Comparison of ENCODE assay signal across 8 cellular contexts in the genomic region with DNA sequence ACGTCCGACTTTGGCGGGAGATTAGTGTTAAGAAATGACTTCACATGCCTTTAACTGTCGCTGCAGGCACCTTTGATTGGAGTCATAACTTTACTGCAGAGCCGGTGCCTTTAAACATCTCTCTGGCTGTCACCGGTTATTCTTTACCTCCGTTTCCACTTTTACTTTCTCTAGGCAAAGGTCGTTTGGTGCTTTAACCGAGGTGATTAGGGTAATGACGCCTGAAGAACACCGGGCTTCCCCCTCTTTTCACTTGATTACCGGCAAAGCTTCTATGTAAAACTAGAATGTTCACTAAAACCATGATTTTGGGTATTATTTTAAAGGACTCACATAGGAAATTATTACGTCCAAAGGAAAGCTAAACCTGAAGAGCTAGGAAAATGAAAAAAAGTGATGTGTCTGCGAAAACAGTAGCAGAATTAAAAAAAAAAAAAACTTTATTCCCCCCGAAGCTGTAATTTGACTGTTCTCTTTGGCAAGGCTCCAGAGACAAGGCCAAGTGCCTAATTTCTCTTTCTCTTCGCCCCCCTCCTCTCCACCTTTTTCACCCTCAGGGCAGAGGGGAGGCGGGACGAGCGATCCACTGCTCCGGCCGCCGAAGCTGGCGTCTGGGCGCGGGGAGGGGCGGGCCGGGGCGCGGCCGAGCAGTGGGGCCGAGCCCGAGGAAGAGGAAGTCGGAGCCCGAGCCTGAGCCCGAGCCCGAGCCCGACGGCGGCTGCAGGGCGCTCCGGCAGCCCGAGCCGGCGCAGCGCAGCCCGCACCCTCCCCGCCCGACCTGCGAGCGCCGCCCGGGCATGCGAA. TPM values are rescaled to one million over a fixed set of nuclear protein-coding genes. Genes with fewer than 3 reads are reported as not detected.
A peak's percentile ranks its signal among the peaks of the same experiment; 100 is the strongest.
DNase-seq lines count a peak whose midpoint lies in the region; ATAC-seq and TF ChIP-seq lines count a peak whose summit lies in the region.

A gene (plus strand): TSS at position 687 of the 804 bp plus-strand sequence. CDS start 133,797 bp downstream, outside the sequence.

- H3K27me3 ChIP-seq in HUES64 (ENCODE audit: insufficient read depth, low read length) (peaks cover 81% of the 10 kb centered on the region), body of pancreas (no peaks in the 10 kb centered on the region), iPS DF 6.9 (ENCODE audit: control insufficient read depth, insufficient read depth, low read length) (peaks cover 17% of the 10 kb centered on the region), sigmoid colon (no peaks in the 10 kb centered on the region)

- WGBS in HUES64, result 10% methylated on average over 52 of the region's 53 CpGs
- 11 to 23% methylated on average over 32 to 47 of the region's 53 CpGs for WGBS in body of pancreas, 2 donors
- no CpG with 5 or more reads among the region's 53 CpGs for WGBS in iPS DF 6.9 (ENCODE audit: insufficient coverage, insufficient read length)
- 3 to 7% methylated on average over 53 of the region's 53 CpGs for whole genome bisulfite sequencing in sigmoid colon, 2 donors

- peak in 1 of 7 experiments; percentile 4 for TF ChIP-seq CTCF in body of pancreas (IDR thresholded peaks at IDR 0.05)
- no peak for TF ChIP-seq CTCF in sigmoid colon (IDR thresholded peaks at IDR 0.05)

- ATAC-seq in GM21447 (IDR thresholded peaks at IDR 0.05; ENCODE audit: unreplicated experiment) (peak; percentile 64), body of pancreas (peak; percentile 83)

- peak; percentile 17 for DNase-seq in DMS53 treated with DMSO at 0.1 percent for 48 hours (lab: John Stamatoyannopoulos, UW; ENCODE audit: unreplicated experiment)
- DNase-seq in T-helper 9 cell, result peak; percentile 38
- peak; percentile 53 to 71 (median 66) for DNase-seq in body of pancreas
- no peak for DNase-seq in iPS DF 6.9 (ENCODE audit: low read depth, low spot score)
- DNase-seq in sigmoid colon, result peak; percentile 85
- no peak for DNase-seq in SHP77 treated with DMSO at 0.1 percent for 48 hours (lab: John Stamatoyannopoulos, UW)

- H3K9ac ChIP-seq in HUES64 (ENCODE audit: low read depth, low read length), result peak within 1 kb of the TSS; percentile 46

- H3K9me3 ChIP-seq in HUES64 (ENCODE audit: insufficient read depth, low read depth, low read length) (no peaks in the 10 kb centered on the region), body of pancreas (no peaks in the 10 kb centered on the region), iPS DF 6.9 (ENCODE audit: control insufficient read depth, insufficient read depth, low read length) (no peaks in the 10 kb centered on the region), sigmoid colon (no peaks in the 10 kb centered on the region)

- H3K4me3 ChIP-seq in HUES64 (ENCODE audit: low read length), result peak within 1 kb of the TSS; percentile 65
- peak within 1 kb of the TSS; percentile 8 to 42 for H3K4me3 ChIP-seq in body of pancreas
- peak within 1 kb of the TSS; percentile 94 for H3K4me3 ChIP-seq in iPS DF 6.9 (ENCODE audit: low read length)
- H3K4me3 ChIP-seq in sigmoid colon, result peak within 1 kb of the TSS; percentile 60 to 85 (median 74)

- intact Hi-C loops in body of pancreas (cut with DNase I) (no loop called here), sigmoid colon (cut with DNase I) (loop anchor here (1.0 to 5.0 kb wide), 3 partner anchors 72 to 213 kb away; no protein-coding TSS in a partner anchor)

- H3K27ac ChIP-seq in HUES64 (ENCODE audit: low read depth, low read length), result no peak within 1 kb of the TSS
- H3K27ac ChIP-seq in body of pancreas, result peak within 1 kb of the TSS in 3 of 4 donors; percentile 51 to 65 (median 63)
- H3K27ac ChIP-seq in iPS DF 6.9 (ENCODE audit: low read length), result no peak within 1 kb of the TSS
- H3K27ac ChIP-seq in sigmoid colon, result peak within 1 kb of the TSS; percentile 74 to 81 (median 80)

- no peaks in the 10 kb centered on the region for H3K36me3 ChIP-seq in HUES64 (ENCODE audit: insufficient read depth, low read length)
- H3K36me3 ChIP-seq in body of pancreas (replicated peaks in 1 of 2; ENCODE audit: insufficient read depth in 1 of 2, low read depth in 2 of 2), result no peaks in the 10 kb centered on the region
- no peaks in the 10 kb centered on the region for H3K36me3 ChIP-seq in iPS DF 6.9 (ENCODE audit: control insufficient read depth, insufficient read depth, low read length)
- no peaks in the 10 kb centered on the region for H3K36me3 ChIP-seq in sigmoid colon

- no peak for TF ChIP-seq EP300 in sigmoid colon (IDR thresholded peaks at IDR 0.05)

- no peak for TF ChIP-seq POLR2A in body of pancreas (IDR thresholded peaks at IDR 0.05)
- TF ChIP-seq POLR2A in sigmoid colon (IDR thresholded peaks at IDR 0.05), result no peak

- H3K4me1 ChIP-seq in HUES64 (ENCODE audit: insufficient read depth, low read length), result no peaks in the 10 kb centered on the region
- H3K4me1 ChIP-seq in body of pancreas, result peaks cover 18% of the 10 kb centered on the region
- H3K4me1 ChIP-seq in iPS DF 6.9 (ENCODE audit: control insufficient read depth, insufficient read depth, low read length), result no peaks in the 10 kb centered on the region
- H3K4me1 ChIP-seq in sigmoid colon, result peaks cover 0 to 16% (median 3%) of the 10 kb centered on the region in 4 donors

RNA-seq across cellular contexts. Expression of the gene that starts here (rescaled TPM):
- polyA plus RNA-seq in HUES64 (2013, experiment 1 of 2), result 1.4 TPM
- 3.2 TPM for polyA plus RNA-seq in HUES64 (2013, experiment 2 of 2)
- 10 to 100 TPM in 1 of 2 donors, 1 to 10 TPM in 1; 4.2 to 26.0 TPM for total RNA-seq in body of pancreas
- 10 to 100 TPM in 2 of 4 donors, 1 to 10 TPM in 2; 8.2 to 13.2 (median 10.7) TPM for total RNA-seq in sigmoid colon
- polyA plus RNA-seq in sigmoid colon, result 10 to 100 TPM in 1 of 3 donors, 1 to 10 TPM in 2; 4.2 to 10.9 (median 4.4) TPM

Comparison
In these comparisons a context has a peak if more than half of its experiments do, and no peak if none do; other contexts are left out.
1. DNase-seq: peak in DMS53 treated with DMSO at 0.1 percent for 48 hours (single experiment), T-helper 9 cell (single experiment), body of pancreas (4 of 4) and sigmoid colon (single experiment); none in iPS DF 6.9 (single experiment) and SHP77 treated with DMSO at 0.1 percent for 48 hours (single experiment).
2. H3K27ac ChIP-seq: peak in body of pancreas (3 of 4) and sigmoid colon (4 of 4); none in HUES64 (single experiment) and iPS DF 6.9 (single experiment).
3. H3K4me3 ChIP-seq: peak in every context shown above with its lines; median percentile 94 in iPS DF 6.9; 74 in sigmoid colon; 65 in HUES64; 25 in body of pancreas.